ENCODE assay signal across 8 cellular contexts in genomic region chr17:82064433-82065192, GRCh38. TPM values are rescaled to one million over a fixed set of nuclear protein-coding genes. Genes with fewer than 3 reads are reported as not detected.
DNase-seq lines count a peak whose midpoint lies in the region; ATAC-seq and TF ChIP-seq lines count a peak whose summit lies in the region.

No MANE protein-coding gene starts in this region.

- no peaks in the 10 kb centered on the region for H3K9me3 Mint-ChIP-seq in CD8-positive, alpha-beta T cell
- no peaks in the 10 kb centered on the region for H3K9me3 Mint-ChIP-seq in mesothelial cell of epicardium

- intact Hi-C loops in CD8-positive, alpha-beta T cell (cut with DNase I, micrococcal nuclease) = loop anchor here (1.0 to 2.0 kb wide), 5 partner anchors 13 to 62 kb away; partner anchors contain the start of genes FASN (in 2 of the 2), GPS1 (in 2 of the 2), RFNG (in 2 of the 2) and DCXR (in 1 of the 2)
- intact Hi-C loops in breast epithelium (cut with DNase I; ENCODE audit: low total_unique reads) = no loop called here

- DNase-seq in CD8-positive, alpha-beta T cell = peak in 1 of 7 experiments; percentile 21
- DNase-seq in MG63 (no peak), breast epithelium (ENCODE audit: low spot score in 2 of 2) (no peak), mesothelial cell of epicardium (ENCODE audit: low spot score in 2 of 2, unreplicated experiment in 2 of 2) (no peak), occipital lobe (lab: John Stamatoyannopoulos, UW) (no peak), cerebellar nuclear complex (lab: John Stamatoyannopoulos, UW) (no peak), NOMO-1 treated with dmso at 0.1 percent for 144 hours (lab: John Stamatoyannopoulos, UW; ENCODE audit: unreplicated experiment) (no peak)

- peaks cover 17% of the 10 kb centered on the region for H3K36me3 Mint-ChIP-seq in CD8-positive, alpha-beta T cell
- peaks cover 4% of the 10 kb centered on the region for H3K36me3 Mint-ChIP-seq in mesothelial cell of epicardium

- peaks cover 14% of the 10 kb centered on the region for H3K4me1 Mint-ChIP-seq in CD8-positive, alpha-beta T cell (ENCODE audit: low read depth)
- H3K4me1 Mint-ChIP-seq in mesothelial cell of epicardium = no peaks in the 10 kb centered on the region

- POLR2A ChIA-PET in CD8-positive, alpha-beta T cell (lab: Charles Lee) = interaction anchor here (0.8 to 3.0 kb wide), 6 partner anchors 10 to 402 kb away, joined by 3 to 16 read pairs (median 4); partner anchors contain the start of genes DCXR, GPS1 and RFNG

- H3K27ac Mint-ChIP-seq in CD8-positive, alpha-beta T cell = peak overlapping the region; percentile 74
- no peak overlapping the region for H3K27ac Mint-ChIP-seq in mesothelial cell of epicardium

- TF ChIP-seq POLR2A in breast epithelium (IDR thresholded peaks at IDR 0.05) = no peak

- H3K9me3 ChIP-seq in CD8-positive, alpha-beta T cell (ENCODE audit: low read length) = no peaks in the 10 kb centered on the region
- no peaks in the 10 kb centered on the region for H3K9me3 ChIP-seq in MG63
- H3K9me3 ChIP-seq in breast epithelium = no peaks in the 10 kb centered on the region

- H3K27ac ChIP-seq in CD8-positive, alpha-beta T cell (ENCODE audit: low read depth, low read length) = no peak overlapping the region
- H3K27ac ChIP-seq in breast epithelium = peak overlapping the region; percentile 73 to 97

- no peak for TF ChIP-seq CTCF in CD8-positive, alpha-beta T cell (IDR thresholded peaks at IDR 0.05)
- TF ChIP-seq CTCF in breast epithelium (IDR thresholded peaks at IDR 0.05) = no peak
- no peak for TF ChIP-seq CTCF in mesothelial cell of epicardium (IDR thresholded peaks at IDR 0.05; ENCODE audit: unreplicated experiment)

- H3K4me3 Mint-ChIP-seq in CD8-positive, alpha-beta T cell = peak overlapping the region; percentile 71
- peak overlapping the region; percentile 64 for H3K4me3 Mint-ChIP-seq in mesothelial cell of epicardium

- no peaks in the 10 kb centered on the region for H3K27me3 ChIP-seq in CD8-positive, alpha-beta T cell (ENCODE audit: insufficient read depth, low read length)
- H3K27me3 ChIP-seq in MG63 (no peaks in the 10 kb centered on the region), breast epithelium (no peaks in the 10 kb centered on the region)

- no peak for ATAC-seq in CD8-positive, alpha-beta T cell
- ATAC-seq in GM19463 (IDR thresholded peaks at IDR 0.05; ENCODE audit: unreplicated experiment) = no peak

- CTCF ChIA-PET in CD8-positive, alpha-beta T cell (lab: Charles Lee) = interaction anchor here (0.9 to 1.1 kb wide), 2 partner anchors 34 to 42 kb away, joined by 3 to 4 read pairs; partner anchors contain the start of gene CENPX

- no peaks in the 10 kb centered on the region for H3K27me3 Mint-ChIP-seq in CD8-positive, alpha-beta T cell (ENCODE audit: low read depth)
- no peaks in the 10 kb centered on the region for H3K27me3 Mint-ChIP-seq in mesothelial cell of epicardium (ENCODE audit: low read depth)

- H3K4me1 ChIP-seq in CD8-positive, alpha-beta T cell (ENCODE audit: insufficient read depth, low read length) = peaks cover 20% of the 10 kb centered on the region
- H3K4me1 ChIP-seq in breast epithelium = peaks cover 0 to 11% of the 10 kb centered on the region in 2 donors

- peaks cover 10% of the 10 kb centered on the region for H3K36me3 ChIP-seq in CD8-positive, alpha-beta T cell (ENCODE audit: insufficient read depth, low read length)
- peaks cover 52% of the 10 kb centered on the region for H3K36me3 ChIP-seq in MG63
- peaks cover 5% of the 10 kb centered on the region for H3K36me3 ChIP-seq in breast epithelium

- H3K4me3 ChIP-seq in CD8-positive, alpha-beta T cell (ENCODE audit: low read depth, low read length) = peak overlapping the region; percentile 69
- H3K4me3 ChIP-seq in MG63 (peak overlapping the region; percentile 93), breast epithelium (peak overlapping the region; percentile 87 to 96 (median 90))

RNA-seq across cellular contexts. Expression of gene DUS1L, which starts 1.0 kb away (rescaled TPM):
- total RNA-seq in CD8-positive, alpha-beta T cell = 100 to 1,000 TPM; 159 to 174 TPM
- total RNA-seq in MG63 (2014; rRNA removed; shearing (Covaris generic); ENCODE audit: low replicate concordance) = 104 and 123 TPM in 2 replicates
- total RNA-seq in breast epithelium = 10 to 100 TPM; 55.0 to 96.4 (median 82.0) TPM
- total RNA-seq in mesothelial cell of epicardium = 87.3 to 94.9 TPM (median 87.9 TPM) in 3 replicates
- total RNA-seq in occipital lobe = 21.4 TPM

RNA-seq across cellular contexts. Expression of gene GPS1, which starts 12.9 kb away (rescaled TPM):
- 10 to 100 TPM; 72.0 to 72.8 TPM for total RNA-seq in CD8-positive, alpha-beta T cell
- total RNA-seq in MG63 (2014; rRNA removed; shearing (Covaris generic); ENCODE audit: low replicate concordance) = 103 and 181 TPM in 2 replicates
- total RNA-seq in breast epithelium = 10 to 100 TPM; 68.8 to 95.4 (median 94.4) TPM
- total RNA-seq in mesothelial cell of epicardium = 104 to 113 TPM (median 105 TPM) in 3 replicates
- total RNA-seq in occipital lobe = 64.4 TPM

RNA-seq across cellular contexts. Expression of gene RFNG, which starts 13.0 kb away (rescaled TPM):
- 10 to 100 TPM; 26.2 to 27.2 TPM for total RNA-seq in CD8-positive, alpha-beta T cell
- total RNA-seq in MG63 (2014; rRNA removed; shearing (Covaris generic); ENCODE audit: low replicate concordance) = 41.2 and 41.6 TPM in 2 replicates
- 10 to 100 TPM; 30.5 to 49.4 (median 31.8) TPM for total RNA-seq in breast epithelium
- 53.8 to 57.3 TPM (median 55.6 TPM) in 3 replicates for total RNA-seq in mesothelial cell of epicardium
- total RNA-seq in occipital lobe = 14.5 TPM

RNA-seq across cellular contexts. Expression of gene DCXR, which starts 27.1 kb away (rescaled TPM):
- total RNA-seq in CD8-positive, alpha-beta T cell = 10 to 100 TPM; 71.7 to 77.7 TPM
- total RNA-seq in MG63 (2014; rRNA removed; shearing (Covaris generic); ENCODE audit: low replicate concordance) = 44.0 and 73.1 TPM in 2 replicates
- total RNA-seq in breast epithelium (100 to 1,000 TPM; 202 to 484 (median 228) TPM), mesothelial cell of epicardium (73.5 to 80.2 TPM (median 77.6 TPM) in 3 replicates), occipital lobe (18.1 TPM)

RNA-seq across cellular contexts. Expression of gene RAC3, which starts 33.1 kb away (rescaled TPM):
- 1 to 10 TPM; 2.1 to 3.5 TPM for total RNA-seq in CD8-positive, alpha-beta T cell
- total RNA-seq in MG63 (2014; rRNA removed; shearing (Covaris generic); ENCODE audit: low replicate concordance) = 18.2 and 18.4 TPM in 2 replicates
- total RNA-seq in breast epithelium (10 to 100 TPM in 2 of 3 donors, 1 to 10 TPM in 1; 7.6 to 23.0 (median 16.1) TPM), mesothelial cell of epicardium (32.6 to 34.6 TPM (median 33.6 TPM) in 3 replicates), occipital lobe (76.0 TPM)
